ENCODE assay signal across 23 cellular contexts in genomic region chr12:66724616-66725015, GRCh38. TPM values are rescaled to one million over a fixed set of nuclear protein-coding genes. Genes with fewer than 3 reads are reported as not detected.
A peak's percentile ranks its signal among the peaks of the same experiment; 100 is the strongest.
DNase-seq lines count a peak whose midpoint lies in the region; ATAC-seq and TF ChIP-seq lines count a peak whose summit lies in the region.
"Had no signal": no experiment of that assay in that cellular context is flagged by ENCODE, and none has a peak within 500 bp of the region (broad histone marks: within the 10 kb centered on the region; RNA-seq: fewer than 3 reads in every experiment).

No MANE protein-coding gene starts in this region.

- H3K27me3 ChIP-seq in right cardiac atrium (ENCODE audit: control insufficient read depth, insufficient read depth) (no peaks in the 10 kb centered on the region), heart right ventricle (peaks cover 0 to 4% (median 0%) of the 10 kb centered on the region in 7 donors)
- H3K27me3 ChIP-seq: SJCRH30 had no signal

- peak overlapping the region; percentile 48 for H2AFZ ChIP-seq in OCI-LY7 (ENCODE audit: low read length)

- H3K4me1 Mint-ChIP-seq in nephron = peaks cover 14% of the 10 kb centered on the region
- peaks cover 3% of the 10 kb centered on the region for H3K4me1 Mint-ChIP-seq in activated naive CD8-positive, alpha-beta T cell treated with anti-CD3 and anti-CD28 coated beads for 36 hours
- H3K4me1 Mint-ChIP-seq: CD4-positive, alpha-beta memory T cell had no signal

- 51% methylated on average over 4 of the region's 4 CpGs for WGBS in right cardiac atrium
- 59 to 64% methylated on average over 4 of the region's 4 CpGs for WGBS in heart right ventricle, 2 donors

- H3K36me3 Mint-ChIP-seq in nephron (ENCODE audit: low read depth) = no peaks in the 10 kb centered on the region
- no peaks in the 10 kb centered on the region for H3K36me3 Mint-ChIP-seq in activated naive CD8-positive, alpha-beta T cell treated with anti-CD3 and anti-CD28 coated beads for 36 hours
- H3K36me3 Mint-ChIP-seq: CD4-positive, alpha-beta memory T cell had no signal

- H4K20me1 ChIP-seq in OCI-LY7 (ENCODE audit: insufficient read depth, low read length) = no peaks in the 10 kb centered on the region

- H3K27me3 Mint-ChIP-seq in nephron (ENCODE audit: low read depth) = no peaks in the 10 kb centered on the region
- H3K27me3 Mint-ChIP-seq in activated naive CD8-positive, alpha-beta T cell treated with anti-CD3 and anti-CD28 coated beads for 36 hours = no peaks in the 10 kb centered on the region

- H3K9me3 ChIP-seq in right cardiac atrium (ENCODE audit: control insufficient read depth, low read length) = no peaks in the 10 kb centered on the region
- no peaks in the 10 kb centered on the region for H3K9me3 ChIP-seq in heart right ventricle
- H3K9me3 ChIP-seq in OCI-LY7 (ENCODE audit: low read length) = no peaks in the 10 kb centered on the region
- H3K9me3 ChIP-seq: SJCRH30 had no signal

- H3K36me3 ChIP-seq in heart right ventricle = no peaks in the 10 kb centered on the region
- no peaks in the 10 kb centered on the region for H3K36me3 ChIP-seq in OCI-LY7 (ENCODE audit: insufficient read depth, low read length)
- H3K36me3 ChIP-seq: SJCRH30 had no signal

- DNase-seq in right cardiac atrium (no peak), heart right ventricle (no peak), OCI-LY7 (ENCODE audit: low spot score) (no peak), activated gamma-delta T cell (lab: John Stamatoyannopoulos, UW) (no peak), foreskin fibroblast (no peak)
- no peak for DNase-seq in activated naive CD8-positive, alpha-beta T cell treated with anti-CD3 and anti-CD28 coated beads for 36 hours
- DNase-seq: C1 segment of cervical spinal cord; Calu3; CD4-positive, alpha-beta memory T cell; DND-41; Kasumi-1; MV-4-11; NCI-H1105; NCI-H1436 treated with DMSO at 0.1 percent for 48 hours; NCI-H2029; NCI-H446; NCI-H524 treated with DMSO at 0.1 percent for 48 hours; NCI-H774; PC-3; SJCRH30 had no signal

- H3K27ac ChIP-seq in right cardiac atrium (ENCODE audit: low read length) = peak overlapping the region; percentile 58
- no peak overlapping the region for H3K27ac ChIP-seq in heart right ventricle
- H3K27ac ChIP-seq in OCI-LY7 (ENCODE audit: low read depth, low read length, poor library complexity, severe bottlenecking) = no peak overlapping the region
- H3K27ac ChIP-seq: SJCRH30 had no signal

- H3K9me2 ChIP-seq in OCI-LY7 (ENCODE audit: insufficient read depth, low read length) = no peaks in the 10 kb centered on the region

- peak overlapping the region in 2 of 3 experiments; percentile 19 to 82 for H3K27ac Mint-ChIP-seq in nephron
- H3K27ac Mint-ChIP-seq in activated naive CD8-positive, alpha-beta T cell treated with anti-CD3 and anti-CD28 coated beads for 36 hours = no peak overlapping the region
- H3K27ac Mint-ChIP-seq: CD4-positive, alpha-beta memory T cell had no signal

- H3K4me2 ChIP-seq in OCI-LY7 (ENCODE audit: low read length) = no peak overlapping the region

- ATAC-seq in right cardiac atrium = no peak
- no peak for ATAC-seq in heart right ventricle
- ATAC-seq: K562, PC-3 had no signal

- POLR2A ChIA-PET in OCI-LY7 (lab: Charles Lee) = interaction anchor here (1.0 kb wide), 1 partner anchor 39 kb away, joined by 3 read pairs; no protein-coding TSS in a partner anchor

- H3K4me1 ChIP-seq in right cardiac atrium (ENCODE audit: control insufficient read depth, insufficient read depth, low read length) = no peaks in the 10 kb centered on the region
- H3K4me1 ChIP-seq in heart right ventricle = no peaks in the 10 kb centered on the region
- peaks cover 19% of the 10 kb centered on the region for H3K4me1 ChIP-seq in OCI-LY7 (ENCODE audit: insufficient read depth, low read length, poor library complexity, severe bottlenecking)
- H3K4me1 ChIP-seq: SJCRH30 had no signal

- no peak overlapping the region for H3K4me3 Mint-ChIP-seq in nephron
- no peak overlapping the region for H3K4me3 Mint-ChIP-seq in activated naive CD8-positive, alpha-beta T cell treated with anti-CD3 and anti-CD28 coated beads for 36 hours
- H3K4me3 Mint-ChIP-seq: CD4-positive, alpha-beta memory T cell had no signal

- H3K9me3 Mint-ChIP-seq in nephron = peaks cover 2% of the 10 kb centered on the region
- no peaks in the 10 kb centered on the region for H3K9me3 Mint-ChIP-seq in activated naive CD8-positive, alpha-beta T cell treated with anti-CD3 and anti-CD28 coated beads for 36 hours

- TF ChIP-seq CTCF in heart right ventricle (IDR thresholded peaks at IDR 0.05) = no peak
- TF ChIP-seq CTCF in OCI-LY7 (conservative IDR thresholded peaks at IDR 0.05; ENCODE audit: low read length) = no peak
- TF ChIP-seq CTCF in nephron (IDR thresholded peaks at IDR 0.05; ENCODE audit: unreplicated experiment in 3 of 3) = no peak
- no peak for TF ChIP-seq CTCF in foreskin fibroblast (IDR thresholded peaks at IDR 0.05; ENCODE audit: low read depth, low read length)

- CTCF ChIA-PET in OCI-LY7 (lab: Charles Lee; ENCODE audit: unreplicated experiment) = no interaction called here

- intact Hi-C loops in right cardiac atrium (cut with DNase I) (no loop called here), heart right ventricle (cut with DNase I) (no loop called here), OCI-LY7 (cut with micrococcal nuclease; ENCODE audit: unreplicated experiment) (no loop called here)

- BruUV-seq in OCI-LY7 (replicated peaks; lab: Mats Ljungman, UMichigan) = no TSS peak

- no peaks in the 10 kb centered on the region for H3K79me2 ChIP-seq in OCI-LY7 (ENCODE audit: insufficient read depth, low read depth, low read length)

- H3K4me3 ChIP-seq in right cardiac atrium (ENCODE audit: low read length) (no peak overlapping the region), heart right ventricle (no peak overlapping the region), OCI-LY7 (ENCODE audit: low read depth, low read length, poor library complexity, severe bottlenecking) (no peak overlapping the region), foreskin fibroblast (ENCODE audit: low read depth in 1 of 2, low read length in 2 of 2) (no peak overlapping the region)
- H3K4me3 ChIP-seq: K562, SJCRH30 had no signal

RNA-seq across cellular contexts. Expression of gene GRIP1, which starts 45.7 kb away (rescaled TPM):
- total RNA-seq in right cardiac atrium = 10 to 100 TPM; 11.2 to 25.7 (median 18.8) TPM
- 2.3 TPM for polyA plus RNA-seq in right cardiac atrium
- 1 to 10 TPM in 9 of 10 donors, under 1 TPM in 1; 0.96 to 7.3 (median 2.3) TPM for total RNA-seq in heart right ventricle
- under 1 TPM; 0.12 to 0.95 TPM for polyA plus RNA-seq in heart right ventricle
- 0.70 and 7.6 TPM in 2 replicates for total RNA-seq in OCI-LY7 (2014; rRNA removed; shearing (Covaris generic))
- total RNA-seq in OCI-LY7 (2022) = 1.9 and 4.1 TPM in 2 replicates
- total RNA-seq in activated naive CD8-positive, alpha-beta T cell treated with anti-CD3 and anti-CD28 coated beads for 36 hours = 1 to 10 TPM; 2.2 to 3.4 TPM
- total RNA-seq: A172 had no signal
